ENCODE assay signal across 16 cellular contexts in the genomic region with DNA sequence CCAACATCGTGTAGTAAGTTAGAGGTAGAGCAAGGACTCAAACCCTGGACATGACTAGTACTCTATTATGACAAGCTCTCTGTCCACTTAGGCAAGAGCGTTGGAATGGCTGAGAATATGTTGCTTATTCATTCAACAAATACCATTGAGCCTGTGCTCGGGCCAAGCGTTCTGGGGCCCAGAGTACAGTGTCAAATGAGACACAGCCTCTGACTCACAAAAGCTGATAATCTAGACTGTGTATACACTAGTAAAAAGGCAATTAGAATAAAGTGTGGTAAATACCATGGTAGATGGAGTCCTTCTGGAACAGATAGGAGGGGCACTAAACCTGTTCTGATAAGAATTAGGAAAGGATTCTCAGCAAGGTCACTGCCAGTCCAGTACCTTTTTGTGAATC. TPM values are rescaled to one million over a fixed set of nuclear protein-coding genes. Genes with fewer than 3 reads are reported as not detected.
DNase-seq lines count a peak whose midpoint lies in the region; ATAC-seq and TF ChIP-seq lines count a peak whose summit lies in the region.
"Had no signal": no experiment of that assay in that cellular context is flagged by ENCODE, and none has a peak within 500 bp of the region (broad histone marks: within the 10 kb centered on the region; RNA-seq: fewer than 3 reads in every experiment).

No MANE protein-coding gene starts in this region.

- TF ChIP-seq CTCF in cardiac muscle cell (IDR thresholded peaks at IDR 0.05; ENCODE audit: low read depth, low read length), result no peak
- TF ChIP-seq CTCF in body of pancreas (IDR thresholded peaks at IDR 0.05), result no peak
- no peak for TF ChIP-seq CTCF in upper lobe of right lung (IDR thresholded peaks at IDR 0.05)
- TF ChIP-seq CTCF in OCI-LY7 (conservative IDR thresholded peaks at IDR 0.05; ENCODE audit: low read length), result no peak

- no peaks in the 10 kb centered on the region for H3K9me3 ChIP-seq in cardiac muscle cell (ENCODE audit: low read depth)
- no peaks in the 10 kb centered on the region for H3K9me3 ChIP-seq in body of pancreas
- no peaks in the 10 kb centered on the region for H3K9me3 ChIP-seq in upper lobe of right lung
- no peaks in the 10 kb centered on the region for H3K9me3 ChIP-seq in OCI-LY7 (ENCODE audit: low read length)
- H3K9me3 ChIP-seq: esophagus squamous epithelium had no signal

- H3K36me3 ChIP-seq in cardiac muscle cell (no peaks in the 10 kb centered on the region), body of pancreas (replicated peaks in 1 of 2; ENCODE audit: insufficient read depth in 1 of 2, low read depth in 2 of 2) (no peaks in the 10 kb centered on the region), upper lobe of right lung (no peaks in the 10 kb centered on the region), OCI-LY7 (ENCODE audit: insufficient read depth, low read length) (no peaks in the 10 kb centered on the region)
- H3K36me3 ChIP-seq: esophagus squamous epithelium, tibial nerve had no signal

- CTCF ChIA-PET in OCI-LY7 (lab: Charles Lee; ENCODE audit: unreplicated experiment), result no interaction called here

- POLR2A ChIA-PET in OCI-LY7 (lab: Charles Lee), result no interaction called here

- H3K4me2 ChIP-seq in OCI-LY7 (ENCODE audit: low read length), result no peak overlapping the region

- no peak overlapping the region for H2AFZ ChIP-seq in OCI-LY7 (ENCODE audit: low read length)

- DNase-seq in cardiac muscle cell (ENCODE audit: low read depth in 1 of 2, low spot score in 1 of 2) (no peak), cardiac septum (ENCODE audit: low spot score) (no peak), body of pancreas (peak in 1 of 4 donors; percentile 24), left colon (no peak), upper lobe of right lung (no peak), glomerular visceral epithelial cell (ENCODE audit: extremely low spot score) (no peak), OCI-LY7 (ENCODE audit: low spot score) (no peak)
- no peak for DNase-seq in activated CD8-positive, alpha-beta memory T cell treated with anti-CD3 and anti-CD28 coated beads for 24 hours
- DNase-seq: activated T-cell treated with anti-CD3 and anti-CD28 coated beads, Interleukin-2, amount 50 U/mL, for 72 hours; esophagus squamous epithelium; NK-92 treated with Interleukin-12 subunit alpha and Interleukin-12 subunit beta, amount 100 ng/mL, for 24 hours; stimulated activated CD4-positive, alpha-beta T cell treated with anti-CD3 and anti-CD28 coated beads, Interleukin-2, amount 100 ng/mL, for 24 hours; T-helper 9 cell had no signal

- TF ChIP-seq POLR2A in body of pancreas (IDR thresholded peaks at IDR 0.05), result no peak

- no peaks in the 10 kb centered on the region for H3K9me2 ChIP-seq in OCI-LY7 (ENCODE audit: insufficient read depth, low read length)

- H3K27ac ChIP-seq in cardiac muscle cell (peak overlapping the region; percentile 80), body of pancreas (peak overlapping the region; percentile 40 to 61 (median 55)), upper lobe of right lung (no peak overlapping the region), OCI-LY7 (ENCODE audit: low read depth, low read length, poor library complexity, severe bottlenecking) (no peak overlapping the region)
- H3K27ac ChIP-seq: esophagus squamous epithelium, tibial nerve had no signal

- H3K27me3 ChIP-seq in cardiac muscle cell (no peaks in the 10 kb centered on the region), body of pancreas (no peaks in the 10 kb centered on the region), upper lobe of right lung (no peaks in the 10 kb centered on the region)
- H3K27me3 ChIP-seq: esophagus squamous epithelium, tibial nerve had no signal

- no peaks in the 10 kb centered on the region for H4K20me1 ChIP-seq in OCI-LY7 (ENCODE audit: insufficient read depth, low read length)

- H3K4me3 ChIP-seq in cardiac muscle cell (no peak overlapping the region), body of pancreas (no peak overlapping the region), upper lobe of right lung (no peak overlapping the region), OCI-LY7 (ENCODE audit: low read depth, low read length, poor library complexity, severe bottlenecking) (no peak overlapping the region)
- H3K4me3 ChIP-seq: esophagus squamous epithelium, tibial nerve had no signal

- WGBS in body of pancreas, 2 donors, result 40 to 41% methylated on average over 4 of the region's 4 CpGs

- H3K4me1 ChIP-seq in cardiac muscle cell (ENCODE audit: low read depth) (peaks cover 24% of the 10 kb centered on the region), body of pancreas (peaks cover 28% of the 10 kb centered on the region), upper lobe of right lung (no peaks in the 10 kb centered on the region), OCI-LY7 (ENCODE audit: insufficient read depth, low read length, poor library complexity, severe bottlenecking) (no peaks in the 10 kb centered on the region)
- H3K4me1 ChIP-seq: tibial nerve had no signal

- intact Hi-C loops in cardiac septum (cut with DNase I) (no loop called here), body of pancreas (cut with DNase I) (no loop called here), left colon (cut with DNase I, micrococcal nuclease) (loop anchor here in 1 of 2 donors (10.0 kb wide), 1 partner anchor 188 kb away; no protein-coding TSS in a partner anchor), upper lobe of right lung (cut with DNase I) (loop anchor here (10.0 kb wide), 2 partner anchors 58 to 178 kb away; no protein-coding TSS in a partner anchor), OCI-LY7 (cut with micrococcal nuclease; ENCODE audit: unreplicated experiment) (no loop called here)

- no TSS peak for BruUV-seq in OCI-LY7 (replicated peaks; lab: Mats Ljungman, UMichigan)

- H3K79me2 ChIP-seq in OCI-LY7 (ENCODE audit: insufficient read depth, low read depth, low read length), result no peaks in the 10 kb centered on the region

- ATAC-seq in body of pancreas, result peak; percentile 66
- ATAC-seq in left colon, result peak; percentile 91
- peak; percentile 69 for ATAC-seq in upper lobe of right lung
- ATAC-seq: activated T-cell treated with anti-CD3 and anti-CD28 coated beads, Interleukin-2, amount 50 U/mL, for 72 hours; natural killer cell treated with Interleukin-12 subunit alpha and Interleukin-12 subunit beta and Interleukin-15 and Interleukin-18, amount 100 ng/mL, for 72 hours had no signal

RNA-seq across cellular contexts. Expression of gene KCNE3, which starts 24.7 kb away (rescaled TPM):
- total RNA-seq in cardiac muscle cell, result 0.14 and 1.4 TPM in 2 replicates
- polyA plus RNA-seq in cardiac muscle cell, result 0.17 and 0.33 TPM in 2 replicates
- 2.1 TPM for total RNA-seq in cardiac septum
- total RNA-seq in body of pancreas, result 10 to 100 TPM in 1 of 2 donors, 1 to 10 TPM in 1; 7.6 to 10.9 TPM
- total RNA-seq in left colon, result 10 to 100 TPM; 18.8 to 37.7 TPM
- total RNA-seq in upper lobe of right lung, result 20.9 TPM
- not detected in 2 replicates for total RNA-seq in OCI-LY7 (2014; rRNA removed; shearing (Covaris generic))
- not detected in 2 replicates for total RNA-seq in OCI-LY7 (2022)
- total RNA-seq: activated T-cell treated with anti-CD3 and anti-CD28 coated beads, Interleukin-2, amount 50 U/mL, for 72 hours; HT1080 had no signal

RNA-seq across cellular contexts. Expression of gene PGM2L1, which starts 44.4 kb away (rescaled TPM):
- total RNA-seq in cardiac muscle cell (5.4 and 5.6 TPM in 2 replicates), cardiac septum (1.8 TPM), body of pancreas (1 to 10 TPM in 1 of 2 donors, under 1 TPM in 1; 0.66 to 5.2 TPM), left colon (10 to 100 TPM in 1 of 2 donors, 1 to 10 TPM in 1; 9.9 to 14.3 TPM), upper lobe of right lung (5.1 TPM), OCI-LY7 (2022) (0.78 and 0.87 TPM in 2 replicates)
- polyA plus RNA-seq in cardiac muscle cell, result 4.7 and 10.5 TPM in 2 replicates
- 0.28 and 0.79 TPM in 2 replicates for total RNA-seq in OCI-LY7 (2014; rRNA removed; shearing (Covaris generic))

RNA-seq across cellular contexts. Expression of gene LIPT2, which starts 50.9 kb away (rescaled TPM):
- total RNA-seq in cardiac muscle cell, result 26.9 and 43.8 TPM in 2 replicates
- 22.5 and 24.3 TPM in 2 replicates for polyA plus RNA-seq in cardiac muscle cell
- 1.8 TPM for total RNA-seq in cardiac septum
- 10 to 100 TPM in 1 of 2 donors, 1 to 10 TPM in 1; 1.3 to 20.8 TPM for total RNA-seq in body of pancreas
- 1 to 10 TPM; 2.5 to 3.4 TPM for total RNA-seq in left colon
- total RNA-seq in upper lobe of right lung, result 2.1 TPM
- 11.8 and 14.3 TPM in 2 replicates for total RNA-seq in OCI-LY7 (2014; rRNA removed; shearing (Covaris generic))
- total RNA-seq in OCI-LY7 (2022), result 10.9 TPM in 2 replicates

Comparison
In these comparisons a context has a peak if more than half of its experiments do, and no peak if none do; other contexts are left out.
1. H3K27ac ChIP-seq: peak in cardiac muscle cell (single experiment) and body of pancreas (4 of 4); none in upper lobe of right lung (single experiment) and OCI-LY7 (single experiment).
2. Peak in every context shown above with its lines, with median percentiles within 50 percentile points of each other: ATAC-seq.